Comparison of ENCODE assay signal across 16 cellular contexts in genomic region chr11:130874396-130874795, GRCh38. TPM values are rescaled to one million over a fixed set of nuclear protein-coding genes. Genes with fewer than 3 reads are reported as not detected.
A peak's percentile ranks its signal among the peaks of the same experiment; 100 is the strongest.
DNase-seq lines count a peak whose midpoint lies in the region; ATAC-seq and TF ChIP-seq lines count a peak whose summit lies in the region.
"Had no signal": no experiment of that assay in that cellular context is flagged by ENCODE, and none has a peak within 500 bp of the region (broad histone marks: within the 10 kb centered on the region; RNA-seq: fewer than 3 reads in every experiment).

No MANE protein-coding gene starts in this region.

- peaks cover 33% of the 10 kb centered on the region for H3K36me3 ChIP-seq in IMR-90 (ENCODE audit: control insufficient read depth, insufficient read depth, low read length)

- H2AFZ ChIP-seq in IMR-90 (replicated peaks; ENCODE audit: low read length, poor library complexity): no peak overlapping the region

- no TSS peak for BruUV-seq in IMR-90 (replicated peaks; lab: Mats Ljungman, UMichigan)

- H3K27me3 ChIP-seq in IMR-90 (ENCODE audit: control insufficient read depth, insufficient read depth, low read length): no peaks in the 10 kb centered on the region
- H3K27me3 ChIP-seq: SJCRH30 had no signal

- no peak overlapping the region for H3K14ac ChIP-seq in IMR-90 (replicated peaks; ENCODE audit: low read depth, low read length)

- POLR2A ChIA-PET in IMR-90 (lab: Charles Lee; ENCODE audit: unreplicated experiment): no interaction called here

- DNase-seq in IMR-90 (peak; percentile 72), amniotic epithelial cell (ENCODE audit: low read depth) (peak; percentile 56), foreskin fibroblast (peak; percentile 41 to 59), NCI-H526 (lab: John Stamatoyannopoulos, UW) (no peak), mesothelial cell of epicardium (ENCODE audit: low spot score in 2 of 2, unreplicated experiment in 2 of 2) (no peak), NCI-H446 (lab: John Stamatoyannopoulos, UW) (no peak)
- no peak for DNase-seq in stimulated activated effector memory CD8-positive, alpha-beta T cell treated with anti-CD3 and anti-CD28 coated beads, Interleukin-12 subunit alpha, Interleukin-12 subunit beta, amount 100 ng/mL, for 72 hours (ENCODE audit: low spot score in 2 of 2)
- DNase-seq: activated CD4-positive, alpha-beta T cell treated with anti-CD3 and anti-CD28 coated beads, Interleukin-2, amount 50 U/mL, for 1 hour; cortex of kidney; DMS53; KBM-7; NCI-H1417; NCI-H2227 treated with DMSO at 0.1 percent for 48 hours; SJCRH30 had no signal

- H3K4me1 ChIP-seq in IMR-90 (ENCODE audit: control insufficient read depth, insufficient read depth, low read length): peaks cover 7% of the 10 kb centered on the region
- H3K4me1 ChIP-seq: SJCRH30 had no signal

- H3K4me2 ChIP-seq in IMR-90 (ENCODE audit: low read depth, low read length): no peak overlapping the region

- peak overlapping the region; percentile 39 for H3K27ac Mint-ChIP-seq in stimulated activated effector memory CD8-positive, alpha-beta T cell treated with anti-CD3 and anti-CD28 coated beads, Interleukin-12 subunit alpha, Interleukin-12 subunit beta, amount 100 ng/mL, for 72 hours
- H3K27ac Mint-ChIP-seq in mesothelial cell of epicardium: no peak overlapping the region
- H3K27ac Mint-ChIP-seq: stimulated activated naive CD8-positive, alpha-beta T cell treated with anti-CD3 and anti-CD28 coated beads, Interleukin-15, Interleukin-2, amounts not matched to agents 100 ng/mL and 50 ng/mL, for 24 hours had no signal

- intact Hi-C loops in IMR-90 (cut with micrococcal nuclease): no loop called here

- dilution Hi-C loops in IMR-90 (cut with HindIII; ENCODE audit: low sequenced_read_pairs, unreplicated experiment): loop anchor here (25.0 kb wide), 1 partner anchor 437 kb away; the partner anchor contains the start of genes ADAMTS15 and ADAMTS8

- peak overlapping the region; percentile 17; the same call in 1 of the 2 replicates for H2AK5ac ChIP-seq in IMR-90 (ENCODE audit: low read depth, low read length)

- H3K27me3 Mint-ChIP-seq in mesothelial cell of epicardium (ENCODE audit: low read depth): no peaks in the 10 kb centered on the region
- H3K27me3 Mint-ChIP-seq: stimulated activated naive CD8-positive, alpha-beta T cell treated with anti-CD3 and anti-CD28 coated beads, Interleukin-15, Interleukin-2, amounts not matched to agents 100 ng/mL and 50 ng/mL, for 24 hours had no signal

- H3K79me1 ChIP-seq in IMR-90 (ENCODE audit: low read depth in 1 of 2, low read length in 2 of 2): peaks cover 0 to 11% of the 10 kb centered on the region in 2 experiments; a peak in 2 of 4 replicates

- H3K56ac ChIP-seq in IMR-90 (ENCODE audit: extremely low read depth, insufficient read depth, low read length): no peak overlapping the region

- H4K91ac ChIP-seq in IMR-90 (ENCODE audit: insufficient read depth, low read depth, low read length): no peak overlapping the region

- no CpG with 5 or more reads among the region's 1 CpG for WGBS in IMR-90 (ENCODE audit: extremely low coverage in 2 of 2, insufficient read length in 1 of 2), 2 experiments

- no peak overlapping the region for H2AK9ac ChIP-seq in IMR-90 (replicated peaks; ENCODE audit: low read depth, low read length, poor library complexity)

- H3K9me3 ChIP-seq in IMR-90 (ENCODE audit: control insufficient read depth, insufficient read depth, low read length): no peaks in the 10 kb centered on the region
- H3K9me3 ChIP-seq: SJCRH30 had no signal

- CTCF ChIA-PET in IMR-90 (lab: Yijun Ruan, JAX): interaction anchor here (0.6 kb wide), 1 partner anchor 13 kb away, joined by 3 read pairs; no protein-coding TSS in a partner anchor

- H3K4ac ChIP-seq in IMR-90 (ENCODE audit: low read depth, low read length): peak overlapping the region; percentile 8

- TF ChIP-seq POLR2A in IMR-90 (IDR thresholded peaks at IDR 0.05; ENCODE audit: low read depth, low read length): no peak

- H2BK5ac ChIP-seq in IMR-90 (ENCODE audit: low read depth, low read length, poor library complexity, severe bottlenecking): peak overlapping the region; percentile 69

- H3K4me3 ChIP-seq in IMR-90 (ENCODE audit: insufficient read depth, low read depth, low read length): no peak overlapping the region
- no peak overlapping the region for H3K4me3 ChIP-seq in foreskin fibroblast (ENCODE audit: low read depth in 1 of 2, low read length in 2 of 2)
- H3K4me3 ChIP-seq: SJCRH30 had no signal

- no peak overlapping the region; a peak in 1 of 4 replicates for H4K8ac ChIP-seq in IMR-90 (ENCODE audit: low read depth in 2 of 2, low read length in 2 of 2)

- no peaks in the 10 kb centered on the region for H3K4me1 Mint-ChIP-seq in stimulated activated effector memory CD8-positive, alpha-beta T cell treated with anti-CD3 and anti-CD28 coated beads, Interleukin-12 subunit alpha, Interleukin-12 subunit beta, amount 100 ng/mL, for 72 hours
- H3K4me1 Mint-ChIP-seq in mesothelial cell of epicardium: no peaks in the 10 kb centered on the region

- peaks cover 4% of the 10 kb centered on the region; the same call in 1 of the 2 replicates for H4K20me1 ChIP-seq in IMR-90 (ENCODE audit: insufficient read depth, low read length)

- H3K23ac ChIP-seq in IMR-90 (ENCODE audit: low read depth, low read length): no peak overlapping the region

- H3K4me3 Mint-ChIP-seq in stimulated activated effector memory CD8-positive, alpha-beta T cell treated with anti-CD3 and anti-CD28 coated beads, Interleukin-12 subunit alpha, Interleukin-12 subunit beta, amount 100 ng/mL, for 72 hours: no peak overlapping the region
- no peak overlapping the region for H3K4me3 Mint-ChIP-seq in mesothelial cell of epicardium
- H3K4me3 Mint-ChIP-seq: stimulated activated naive CD8-positive, alpha-beta T cell treated with anti-CD3 and anti-CD28 coated beads, Interleukin-15, Interleukin-2, amounts not matched to agents 100 ng/mL and 50 ng/mL, for 24 hours had no signal

- no peak overlapping the region for H3K9ac ChIP-seq in IMR-90 (ENCODE audit: low read depth, low read length)

- no peak overlapping the region for H2BK15ac ChIP-seq in IMR-90 (ENCODE audit: low read depth, low read length)

- no peaks in the 10 kb centered on the region for H3K9me3 Mint-ChIP-seq in stimulated activated effector memory CD8-positive, alpha-beta T cell treated with anti-CD3 and anti-CD28 coated beads, Interleukin-12 subunit alpha, Interleukin-12 subunit beta, amount 100 ng/mL, for 72 hours
- H3K9me3 Mint-ChIP-seq in mesothelial cell of epicardium: no peaks in the 10 kb centered on the region
- H3K9me3 Mint-ChIP-seq: stimulated activated naive CD8-positive, alpha-beta T cell treated with anti-CD3 and anti-CD28 coated beads, Interleukin-15, Interleukin-2, amounts not matched to agents 100 ng/mL and 50 ng/mL, for 24 hours had no signal

- ATAC-seq in IMR-90 (ENCODE audit: low read depth): peak; percentile 33
- ATAC-seq in stimulated activated effector memory CD8-positive, alpha-beta T cell treated with anti-CD3 and anti-CD28 coated beads, Interleukin-12 subunit alpha, Interleukin-12 subunit beta, amount 100 ng/mL, for 72 hours: no peak

- no peak overlapping the region for H4K5ac ChIP-seq in IMR-90 (ENCODE audit: low read depth, low read length)

- TF ChIP-seq RAD21 in IMR-90 (IDR thresholded peaks at IDR 0.05; ENCODE audit: low read length): no peak

- no peak for TF ChIP-seq CTCF in IMR-90 (conservative IDR thresholded peaks at IDR 0.05; ENCODE audit: low read depth, low read length)
- TF ChIP-seq CTCF in foreskin fibroblast (IDR thresholded peaks at IDR 0.05; ENCODE audit: low read depth, low read length): no peak
- TF ChIP-seq CTCF in mesothelial cell of epicardium (IDR thresholded peaks at IDR 0.05; ENCODE audit: unreplicated experiment): no peak

- H3K18ac ChIP-seq in IMR-90 (ENCODE audit: low read depth, low read length): no peak overlapping the region

- peaks cover 8% of the 10 kb centered on the region for H3K9me1 ChIP-seq in IMR-90 (ENCODE audit: insufficient read depth, low read length)

- H3K36me3 Mint-ChIP-seq in stimulated activated effector memory CD8-positive, alpha-beta T cell treated with anti-CD3 and anti-CD28 coated beads, Interleukin-12 subunit alpha, Interleukin-12 subunit beta, amount 100 ng/mL, for 72 hours: peaks cover 73% of the 10 kb centered on the region
- peaks cover 41% of the 10 kb centered on the region for H3K36me3 Mint-ChIP-seq in mesothelial cell of epicardium

- H2BK120ac ChIP-seq in IMR-90 (ENCODE audit: low read depth, low read length): no peak overlapping the region

- no peak overlapping the region for H2BK20ac ChIP-seq in IMR-90 (ENCODE audit: low read depth, low read length)

- in situ Hi-C loops in IMR-90 (cut with MboI; ENCODE audit: low sequenced_read_pairs): no loop called here

- H3K27ac ChIP-seq in IMR-90 (ENCODE audit: insufficient read depth, low read length): no peak overlapping the region; the same call in 1 of the 2 replicates
- H3K27ac ChIP-seq: HL-60, SJCRH30 had no signal

TF ChIP-seq in IMR-90, 13 proteins besides CTCF, POLR2A, EP300 and RAD21 (continues in another document):
- TF ChIP-seq CEBPB (IDR thresholded peaks at IDR 0.05; ENCODE audit: low read depth, low read length): no peak
- TF ChIP-seq RCOR1 (IDR thresholded peaks at IDR 0.05; ENCODE audit: insufficient replicate concordance, low read length): no peak
- TF ChIP-seq BHLHE40 (IDR thresholded peaks at IDR 0.05; ENCODE audit: low read depth, low read length): no peak
- no peak for TF ChIP-seq CHD1 (IDR thresholded peaks at IDR 0.05; ENCODE audit: low read depth, low read length)
- TF ChIP-seq, protein P1, sequence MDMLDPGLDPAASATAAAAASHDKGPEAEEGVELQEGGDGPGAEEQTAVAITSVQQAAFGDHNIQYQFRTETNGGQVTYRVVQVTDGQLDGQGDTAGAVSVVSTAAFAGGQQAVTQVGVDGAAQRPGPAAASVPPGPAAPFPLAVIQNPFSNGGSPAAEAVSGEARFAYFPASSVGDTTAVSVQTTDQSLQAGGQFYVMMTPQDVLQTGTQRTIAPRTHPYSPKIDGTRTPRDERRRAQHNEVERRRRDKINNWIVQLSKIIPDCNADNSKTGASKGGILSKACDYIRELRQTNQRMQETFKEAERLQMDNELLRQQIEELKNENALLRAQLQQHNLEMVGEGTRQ (IDR thresholded peaks at IDR 0.05; ENCODE audit: low read depth, low read length): no peak
- 0 out of 2 replicates have a peak, but pooled peaks have one; percentile 6 for TF ChIP-seq MAFK (IDR thresholded peaks at IDR 0.05; ENCODE audit: low read depth, low read length)

RNA-seq across cellular contexts. Expression of gene SNX19, which starts 41.9 kb away (rescaled TPM):
- total RNA-seq in IMR-90 (2012; rRNA removed): 90.0 and 113 TPM in 2 replicates
- 31.1 and 35.9 TPM in 2 replicates for polyA plus RNA-seq in IMR-90 (2012; rRNA removed)
- polyA plus RNA-seq in IMR-90 (2012; cell fraction: cytosol; rRNA removed): 23.1 and 25.6 TPM in 2 replicates
- 30.1 and 42.6 TPM in 2 replicates for polyA plus RNA-seq in IMR-90 (2012; cell fraction: nucleus; rRNA removed; ENCODE audit: low replicate concordance)
- total RNA-seq in mesothelial cell of epicardium: 55.9 to 60.1 TPM (median 56.8 TPM) in 3 replicates

Comparison
In these comparisons a context has a peak if more than half of its experiments do, and no peak if none do; other contexts are left out.
1. DNase-seq: peak in IMR-90 (single experiment), amniotic epithelial cell (single experiment) and foreskin fibroblast (2 of 2); none in stimulated activated effector memory CD8-positive, alpha-beta T cell treated with anti-CD3 and anti-CD28 coated beads, Interleukin-12 subunit alpha, Interleukin-12 subunit beta, amount 100 ng/mL, for 72 hours (0 of 2), NCI-H526 (0 of 2), mesothelial cell of epicardium (0 of 2) and NCI-H446 (0 of 2).